20 cellular contexts compared by ENCODE assay signal in the genomic region with DNA sequence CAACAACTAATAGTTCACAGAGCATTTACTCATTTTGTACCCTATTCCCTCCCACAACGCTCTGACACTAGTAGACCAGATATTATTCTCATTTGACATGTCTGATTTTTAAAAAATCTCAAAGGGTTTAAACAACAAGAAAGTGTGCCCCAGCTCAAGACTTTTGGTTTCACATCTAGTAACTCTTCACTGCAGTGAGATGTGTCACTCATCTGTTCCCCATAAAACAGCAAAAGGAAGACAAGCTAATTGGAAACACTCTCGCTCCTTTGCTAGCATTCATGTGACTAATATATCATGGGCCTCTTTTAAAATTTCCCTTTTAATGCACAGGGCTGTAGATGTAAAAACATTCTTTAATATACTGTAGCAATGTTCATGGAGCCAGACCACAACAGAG.
"Had no signal": no experiment of that assay in that cellular context is flagged by ENCODE, and none has a peak within 500 bp of the region (broad histone marks: within the 10 kb centered on the region; RNA-seq: fewer than 3 reads in every experiment).

No MANE protein-coding gene starts in this region.

- H3K27me3 Mint-ChIP-seq: dendritic cell treated with granulocyte-macrophage colony-stimulating factor and Interleukin-4, amounts not matched to agents 40 ng/mL and 50 ng/mL, for 4 days; naive thymus-derived CD4-positive, alpha-beta T cell had no signal

- DNase-seq: colonic mucosa; effector CD8-positive, alpha-beta T cell; esophagus squamous epithelium; kidney; mesendoderm; midbrain; naive thymus-derived CD4-positive, alpha-beta T cell; nucleus accumbens; stimulated activated CD4-positive, alpha-beta T cell treated with anti-CD3 and anti-CD28 coated beads, Interleukin-12 subunit alpha, Interleukin-12 subunit beta, amount 100 ng/mL, for 4 hours; stimulated activated CD4-positive, alpha-beta T cell treated with anti-CD3 and anti-CD28 coated beads, Interleukin-1b, Interleukin-23, amount 100 ng/mL, for 48 hours; stimulated activated CD4-positive, alpha-beta T cell treated with anti-CD3 and anti-CD28 coated beads, Interleukin-4, amount 100 ng/mL, for 1 hour; stimulated activated CD8-positive, alpha-beta memory T cell treated with anti-CD3 and anti-CD28 coated beads, Interleukin-4, amount 100 ng/mL, for 48 hours; stimulated activated naive CD4-positive, alpha-beta T cell treated with Interleukin-2 at 50 U/mL for 16 hours; stomach; thyroid gland; trophoblast cell had no signal

- H3K36me3 Mint-ChIP-seq: naive thymus-derived CD4-positive, alpha-beta T cell had no signal

- H3K4me3 Mint-ChIP-seq: dendritic cell treated with granulocyte-macrophage colony-stimulating factor and Interleukin-4, amounts not matched to agents 40 ng/mL and 50 ng/mL, for 4 days; naive thymus-derived CD4-positive, alpha-beta T cell; nephron had no signal

- H3K27ac Mint-ChIP-seq: dendritic cell treated with granulocyte-macrophage colony-stimulating factor and Interleukin-4, amounts not matched to agents 40 ng/mL and 50 ng/mL, for 4 days; naive thymus-derived CD4-positive, alpha-beta T cell had no signal

- ATAC-seq: left lobe of liver; naive thymus-derived CD4-positive, alpha-beta T cell; sciatic nerve had no signal

- H3K4me1 Mint-ChIP-seq: naive thymus-derived CD4-positive, alpha-beta T cell had no signal
